10 cellular contexts compared by ENCODE assay signal in genomic region chr5:125700380-125700856, GRCh38.
DNase-seq lines count a peak whose midpoint lies in the region; ATAC-seq and TF ChIP-seq lines count a peak whose summit lies in the region.
"Had no signal": no experiment of that assay in that cellular context is flagged by ENCODE, and none has a peak within 500 bp of the region (broad histone marks: within the 10 kb centered on the region; RNA-seq: fewer than 3 reads in every experiment).

No MANE protein-coding gene starts in this region.

- TF ChIP-seq POLR2A in stomach (IDR thresholded peaks at IDR 0.05), result no peak

- H3K27ac ChIP-seq in SJSA1, result peak overlapping the region; percentile 34
- peak overlapping the region in 1 of 5 donors; percentile 65 for H3K27ac ChIP-seq in stomach
- H3K27ac ChIP-seq: Peyer's patch had no signal

- H3K4me1 ChIP-seq in SJSA1 (replicated peaks), result peaks cover 40% of the 10 kb centered on the region
- H3K4me1 ChIP-seq in stomach, result peaks cover 0 to 20% (median 6%) of the 10 kb centered on the region in 4 donors

- DNase-seq in Right ventricle myocardium inferior (ENCODE audit: missing footprints) (no peak), cardiac septum (ENCODE audit: low spot score) (no peak), SJSA1 (ENCODE audit: low read depth in 1 of 2, low spot score in 2 of 2) (no peak), left colon (peak in 1 of 2 donors; percentile 11), stomach (no peak)
- DNase-seq in stimulated activated naive CD8-positive, alpha-beta T cell treated with anti-CD3 and anti-CD28 coated beads, Interleukin-15, Interleukin-2, amounts not matched to agents 100 U/mL and 50 U/mL, for 24 hours, result no peak
- DNase-seq: activated CD8-positive, alpha-beta memory T cell treated with anti-CD3 and anti-CD28 coated beads, Interleukin-2, amount 50 U/mL, for 48 hours; Peyer's patch had no signal

- no peak for TF ChIP-seq CTCF in stomach (IDR thresholded peaks at IDR 0.05)

- intact Hi-C loops in Right ventricle myocardium inferior (cut with DNase I) (no loop called here), cardiac septum (cut with DNase I) (no loop called here), left colon (cut with DNase I, micrococcal nuclease) (no loop called here), stomach (cut with DNase I; ENCODE audit: low total_unique reads) (no loop called here)

- no peaks in the 10 kb centered on the region for H3K9me3 ChIP-seq in SJSA1 (replicated peaks)
- H3K9me3 ChIP-seq in stomach, result peaks cover 0 to 13% (median 9%) of the 10 kb centered on the region in 4 donors
- H3K9me3 ChIP-seq: Peyer's patch had no signal

- H3K4me1 Mint-ChIP-seq in activated T-helper 17 cell treated with anti-CD3 and anti-CD28 coated beads, Interleukin-2, amount 50 U/mL, for 72 hours, result no peaks in the 10 kb centered on the region

- H3K36me3 Mint-ChIP-seq in activated T-helper 17 cell treated with anti-CD3 and anti-CD28 coated beads, Interleukin-2, amount 50 U/mL, for 72 hours (ENCODE audit: low read depth), result no peaks in the 10 kb centered on the region

- H3K36me3 ChIP-seq in SJSA1 (no peaks in the 10 kb centered on the region), stomach (no peaks in the 10 kb centered on the region)
- H3K36me3 ChIP-seq: Peyer's patch had no signal

- H3K27me3 Mint-ChIP-seq in activated T-helper 17 cell treated with anti-CD3 and anti-CD28 coated beads, Interleukin-2, amount 50 U/mL, for 72 hours, result no peaks in the 10 kb centered on the region

- TF ChIP-seq EP300 in stomach (IDR thresholded peaks at IDR 0.05), result no peak

- H3K27me3 ChIP-seq in SJSA1 (replicated peaks) (no peaks in the 10 kb centered on the region), stomach (no peaks in the 10 kb centered on the region)
- H3K27me3 ChIP-seq: Peyer's patch had no signal

- WGBS in stomach, 5 donors, result 11 to 24% (median 15%) methylated on average over 8 of the region's 8 CpGs

- no peak overlapping the region for H3K4me3 Mint-ChIP-seq in activated T-helper 17 cell treated with anti-CD3 and anti-CD28 coated beads, Interleukin-2, amount 50 U/mL, for 72 hours

- H3K27ac Mint-ChIP-seq in activated T-helper 17 cell treated with anti-CD3 and anti-CD28 coated beads, Interleukin-2, amount 50 U/mL, for 72 hours, result no peak overlapping the region

- ATAC-seq in Right ventricle myocardium inferior (peak; percentile 50), left colon (peak; percentile 94), GM18861 (IDR thresholded peaks at IDR 0.05; ENCODE audit: unreplicated experiment) (no peak)
- ATAC-seq in stimulated activated naive CD8-positive, alpha-beta T cell treated with anti-CD3 and anti-CD28 coated beads, Interleukin-15, Interleukin-2, amounts not matched to agents 100 U/mL and 50 U/mL, for 24 hours, result no peak
- ATAC-seq in activated T-helper 17 cell treated with anti-CD3 and anti-CD28 coated beads, Interleukin-2, amount 50 U/mL, for 72 hours (replicated peaks), result no peak

- H3K4me3 ChIP-seq in SJSA1 (no peak overlapping the region), stomach (no peak overlapping the region)

- peaks cover 15% of the 10 kb centered on the region for H3K9me3 Mint-ChIP-seq in activated T-helper 17 cell treated with anti-CD3 and anti-CD28 coated beads, Interleukin-2, amount 50 U/mL, for 72 hours

Comparison
In these comparisons a context has a peak if more than half of its experiments do, and no peak if none do; other contexts are left out.
1. ATAC-seq: peak in Right ventricle myocardium inferior (single experiment) and left colon (single experiment); none in GM18861 (single experiment), stimulated activated naive CD8-positive, alpha-beta T cell treated with anti-CD3 and anti-CD28 coated beads, Interleukin-15, Interleukin-2, amounts not matched to agents 100 U/mL and 50 U/mL, for 24 hours (single experiment) and activated T-helper 17 cell treated with anti-CD3 and anti-CD28 coated beads, Interleukin-2, amount 50 U/mL, for 72 hours (single experiment).